ENCODE assay signal across 1 cellular context in the genomic region with DNA sequence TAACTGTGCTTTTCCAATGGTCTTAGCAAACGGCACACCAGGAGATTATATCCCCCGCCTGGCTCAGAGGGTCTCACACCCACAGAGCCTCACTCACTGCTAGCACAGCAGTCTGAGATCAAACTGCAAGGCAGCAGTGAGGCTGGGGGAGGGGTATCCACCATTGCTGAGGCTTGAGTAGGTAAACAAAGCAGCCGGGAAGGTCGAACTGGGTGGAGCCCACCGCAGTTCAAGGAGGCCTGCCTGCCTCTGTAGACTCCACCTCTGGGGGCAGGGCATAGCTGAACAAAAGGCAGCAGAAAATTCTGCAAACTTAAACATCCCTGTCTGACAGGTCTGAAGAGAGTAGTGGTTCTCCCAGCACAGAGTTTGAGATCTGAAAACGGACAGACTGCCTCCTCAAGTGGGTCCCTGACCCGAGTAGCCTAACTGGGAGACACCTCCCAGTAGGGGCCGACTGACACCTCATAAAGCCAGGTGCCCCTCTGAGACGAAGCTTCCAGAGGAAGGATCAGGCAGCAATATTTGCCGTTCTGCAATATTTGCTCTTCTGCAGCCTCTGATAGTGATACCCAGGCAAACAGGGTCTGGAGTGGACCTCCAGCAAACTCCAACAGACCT. TPM values are rescaled to one million over a fixed set of nuclear protein-coding genes. Genes with fewer than 3 reads are reported as not detected.
"Had no signal": no experiment of that assay in that cellular context is flagged by ENCODE, and none has a peak within 500 bp of the region (broad histone marks: within the 10 kb centered on the region; RNA-seq: fewer than 3 reads in every experiment).

No MANE protein-coding gene starts in this region.

RNA-seq across cellular contexts. Expression of a gene that starts 42.8 kb away (rescaled TPM):
- total RNA-seq: MCF 10A had no signal
